13 cellular contexts compared by ENCODE assay signal in genomic region chr2:136051001-136051724, GRCh38.
A peak's percentile ranks its signal among the peaks of the same experiment; 100 is the strongest.
DNase-seq lines count a peak whose midpoint lies in the region; ATAC-seq, FAIRE-seq and TF ChIP-seq lines count a peak whose summit lies in the region.
"Had no signal": no experiment of that assay in that cellular context is flagged by ENCODE, and none has a peak within 500 bp of the region (broad histone marks: within the 10 kb centered on the region; RNA-seq: fewer than 3 reads in every experiment).

No MANE protein-coding gene starts in this region.

- POLR2A ChIA-PET in activated naive CD8-positive, alpha-beta T cell treated with anti-CD3 and anti-CD28 coated beads, Interleukin-2, amount 10 ng/mL, durations not matched to agents 7 days and 5 days (lab: Charles Lee): interaction anchor here (0.8 to 6.3 kb wide), 14 partner anchors 8 to 331 kb away, joined by 3 to 38 read pairs (median 8); partner anchors contain the start of gene CXCR4

- H3K4me3 Mint-ChIP-seq in activated naive CD8-positive, alpha-beta T cell treated with anti-CD3 and anti-CD28 coated beads, Interleukin-2, amount 10 ng/mL, durations not matched to agents 7 days and 5 days: peak overlapping the region; percentile 63
- H3K4me3 Mint-ChIP-seq: brain had no signal

- peaks cover 77% of the 10 kb centered on the region for H3K4me1 Mint-ChIP-seq in activated naive CD8-positive, alpha-beta T cell treated with anti-CD3 and anti-CD28 coated beads, Interleukin-2, amount 10 ng/mL, durations not matched to agents 7 days and 5 days

- TF ChIP-seq POLR2A in H54 (IDR thresholded peaks at IDR 0.05; ENCODE audit: low read depth, low read length): no peak

- H3K27me3 Mint-ChIP-seq in activated naive CD8-positive, alpha-beta T cell treated with anti-CD3 and anti-CD28 coated beads, Interleukin-2, amount 10 ng/mL, durations not matched to agents 7 days and 5 days: no peaks in the 10 kb centered on the region

- H3K36me3 Mint-ChIP-seq in activated naive CD8-positive, alpha-beta T cell treated with anti-CD3 and anti-CD28 coated beads, Interleukin-2, amount 10 ng/mL, durations not matched to agents 7 days and 5 days: peaks cover 12% of the 10 kb centered on the region
- H3K36me3 Mint-ChIP-seq: brain had no signal

- no peak for DNase-seq in activated naive CD8-positive, alpha-beta T cell treated with anti-CD3 and anti-CD28 coated beads, Interleukin-2, amount 10 ng/mL, durations not matched to agents 7 days and 5 days
- DNase-seq in frontal cortex (ENCODE audit: low spot score in 2 of 2) (no peak), H54 (ENCODE audit: insufficient read length, low spot score) (no peak), GM19238 (ENCODE audit: insufficient read length, low spot score) (no peak), T-helper 9 cell (no peak)
- DNase-seq: DMS79, esophagus squamous epithelium, Karpas-422 had no signal

- no peak for FAIRE-seq in frontal cortex (lab: Jason Lieb, UNC)
- no peak for FAIRE-seq in H54 (lab: Jason Lieb, UNC)
- FAIRE-seq: islet of Langerhans had no signal

- H3K27ac Mint-ChIP-seq in activated naive CD8-positive, alpha-beta T cell treated with anti-CD3 and anti-CD28 coated beads, Interleukin-2, amount 10 ng/mL, durations not matched to agents 7 days and 5 days: peak overlapping the region; percentile 94
- H3K27ac Mint-ChIP-seq: brain had no signal

- ATAC-seq in GM18868 (IDR thresholded peaks at IDR 0.05; ENCODE audit: unreplicated experiment) (peak; percentile 38), GM21576 (IDR thresholded peaks at IDR 0.05; ENCODE audit: unreplicated experiment) (peak; percentile 32), HG03354 (IDR thresholded peaks at IDR 0.05; ENCODE audit: poor library complexity, severe bottlenecking, unreplicated experiment) (peak; percentile 63)
- ATAC-seq in activated naive CD8-positive, alpha-beta T cell treated with anti-CD3 and anti-CD28 coated beads, Interleukin-2, amount 10 ng/mL, durations not matched to agents 7 days and 5 days (ENCODE audit: low read depth): peak; percentile 58

- H3K9me3 Mint-ChIP-seq in activated naive CD8-positive, alpha-beta T cell treated with anti-CD3 and anti-CD28 coated beads, Interleukin-2, amount 10 ng/mL, durations not matched to agents 7 days and 5 days: peaks cover 4% of the 10 kb centered on the region
